Comparison of ENCODE assay signal across 17 cellular contexts in genomic region chr6:75235271-75235670, GRCh38.
"Had no signal": no experiment of that assay in that cellular context is flagged by ENCODE, and none has a peak within 500 bp of the region (broad histone marks: within the 10 kb centered on the region; RNA-seq: fewer than 3 reads in every experiment).

No MANE protein-coding gene starts in this region.

- H3K9me3 Mint-ChIP-seq: activated CD4-positive, alpha-beta T cell treated with anti-CD3 and anti-CD28 coated beads, Interleukin-2, amount 10 ng/mL, durations not matched to agents 24 days and 14 days; activated naive CD4-positive, alpha-beta T cell treated with anti-CD3 and anti-CD28 coated beads, Interleukin-2, amount 50 U/mL, for 24 hours; activated T-cell treated with anti-CD3 and anti-CD28 coated beads, Interleukin-2, amount 50 U/mL, for 4 hours; endodermal cell had no signal

- H3K4me3 ChIP-seq: colonic mucosa, lower lobe of right lung, psoas muscle, skin epidermis, tibial artery had no signal

- H3K4me3 Mint-ChIP-seq: activated CD4-positive, alpha-beta T cell treated with anti-CD3 and anti-CD28 coated beads, Interleukin-2, amount 10 ng/mL, durations not matched to agents 24 days and 14 days; activated CD8-positive, alpha-beta T cell treated with anti-CD3 and anti-CD28 coated beads, Interleukin-2, amount 10 ng/mL, durations not matched to agents 7 days and 5 days; activated naive CD4-positive, alpha-beta T cell treated with anti-CD3 and anti-CD28 coated beads, Interleukin-2, amount 50 U/mL, for 24 hours; activated T-cell treated with anti-CD3 and anti-CD28 coated beads, Interleukin-2, amount 50 U/mL, for 4 hours; endodermal cell had no signal

- H3K36me3 ChIP-seq: colonic mucosa had no signal

- H3K27me3 ChIP-seq: colonic mucosa, foreskin keratinocyte, tibial artery had no signal

- H3K27ac Mint-ChIP-seq: activated CD4-positive, alpha-beta T cell treated with anti-CD3 and anti-CD28 coated beads, Interleukin-2, amount 10 ng/mL, durations not matched to agents 24 days and 14 days; activated CD8-positive, alpha-beta T cell treated with anti-CD3 and anti-CD28 coated beads, Interleukin-2, amount 10 ng/mL, durations not matched to agents 7 days and 5 days; endodermal cell had no signal

- DNase-seq: activated CD4-positive, alpha-beta T cell treated with anti-CD3 and anti-CD28 coated beads, Interleukin-2, amount 10 ng/mL, durations not matched to agents 24 days and 14 days; activated CD4-positive, CD25-positive, alpha-beta regulatory T cell; activated CD8-positive, alpha-beta T cell treated with anti-CD3 and anti-CD28 coated beads, Interleukin-2, amount 10 ng/mL, durations not matched to agents 7 days and 5 days; activated effector memory CD4-positive, alpha-beta T cell treated with anti-CD3 and anti-CD28 coated beads, Interleukin-2, amount 50 U/mL, for 16 hours; activated T-cell treated with anti-CD3 and anti-CD28 coated beads, Interleukin-2, amount 50 U/mL, for 4 hours; amniotic stem cell; colonic mucosa; endodermal cell; foreskin keratinocyte; islet precursor cell; lower lobe of right lung; psoas muscle; right cardiac atrium; stimulated activated naive CD8-positive, alpha-beta T cell treated with anti-CD3 and anti-CD28 coated beads, Interleukin-15, Interleukin-2, amounts not matched to agents 100 U/mL and 50 U/mL, for 24 hours; tibial artery had no signal

- H3K4me1 Mint-ChIP-seq: endodermal cell had no signal

- H3K4me1 ChIP-seq: colonic mucosa, foreskin keratinocyte, lower lobe of right lung had no signal

- H3K27me3 Mint-ChIP-seq: activated CD4-positive, alpha-beta T cell treated with anti-CD3 and anti-CD28 coated beads, Interleukin-2, amount 10 ng/mL, durations not matched to agents 24 days and 14 days; activated naive CD4-positive, alpha-beta T cell treated with anti-CD3 and anti-CD28 coated beads, Interleukin-2, amount 50 U/mL, for 24 hours had no signal

- H3K9me3 ChIP-seq: colonic mucosa, lower lobe of right lung, psoas muscle, tibial artery had no signal

- ATAC-seq: activated CD8-positive, alpha-beta T cell treated with anti-CD3 and anti-CD28 coated beads, Interleukin-2, amount 10 ng/mL, durations not matched to agents 7 days and 5 days; activated T-cell treated with anti-CD3 and anti-CD28 coated beads, Interleukin-2, amount 50 U/mL, for 4 hours; foreskin keratinocyte; lower lobe of right lung; psoas muscle; stimulated activated naive CD8-positive, alpha-beta T cell treated with anti-CD3 and anti-CD28 coated beads, Interleukin-15, Interleukin-2, amounts not matched to agents 100 U/mL and 50 U/mL, for 24 hours had no signal

- H3K27ac ChIP-seq: colonic mucosa, foreskin keratinocyte, lower lobe of right lung, psoas muscle, skin epidermis had no signal
